ENCODE assay signal across 10 cellular contexts in genomic region chr15:70493787-70494514, GRCh38.
DNase-seq lines count a peak whose midpoint lies in the region; TF ChIP-seq lines count a peak whose summit lies in the region.
"Had no signal": no experiment of that assay in that cellular context is flagged by ENCODE, and none has a peak within 500 bp of the region (broad histone marks: within the 10 kb centered on the region; RNA-seq: fewer than 3 reads in every experiment).

No MANE protein-coding gene starts in this region.

- no peaks in the 10 kb centered on the region for H3K9me3 ChIP-seq in OCI-LY7 (ENCODE audit: low read length)
- no peaks in the 10 kb centered on the region for H3K9me3 ChIP-seq in endodermal cell (ENCODE audit: control insufficient read depth, low read length)
- no peaks in the 10 kb centered on the region for H3K9me3 ChIP-seq in skeletal muscle satellite cell (replicated peaks; ENCODE audit: low read length)

- H3K27ac ChIP-seq in OCI-LY7 (ENCODE audit: low read depth, low read length, poor library complexity, severe bottlenecking) (peak overlapping the region; percentile 4), endodermal cell (ENCODE audit: low read depth, low read length) (no peak overlapping the region)

- no peak for TF ChIP-seq CTCF in OCI-LY7 (conservative IDR thresholded peaks at IDR 0.05; ENCODE audit: low read length)
- TF ChIP-seq CTCF in endodermal cell (conservative IDR thresholded peaks at IDR 0.05): no peak

- no peaks in the 10 kb centered on the region for H4K20me1 ChIP-seq in OCI-LY7 (ENCODE audit: insufficient read depth, low read length)

- H3K27me3 ChIP-seq in endodermal cell (ENCODE audit: control insufficient read depth, insufficient read depth, low read length, poor library complexity, severe bottlenecking) (peaks cover 12% of the 10 kb centered on the region), skeletal muscle satellite cell (ENCODE audit: control insufficient read depth, insufficient read depth, low read length) (peaks cover 7% of the 10 kb centered on the region)

- CTCF ChIA-PET in activated CD4-positive, alpha-beta T cell treated with anti-CD3 and anti-CD28 coated beads, Interleukin-2, amount 10 ng/mL, durations not matched to agents 7 days and 5 days (lab: Charles Lee): interaction anchor here (0.6 to 16.6 kb wide), 4 partner anchors 10 to 407 kb away, joined by 3 to 219 read pairs (median 7); no protein-coding TSS in a partner anchor
- CTCF ChIA-PET in OCI-LY7 (lab: Charles Lee; ENCODE audit: unreplicated experiment): no interaction called here

- WGBS in endodermal cell (ENCODE audit: insufficient coverage in 1 of 2, insufficient read length in 1 of 2), 2 experiments: 89 to 94% methylated on average over 11 to 13 of the region's 13 CpGs

- intact Hi-C loops in OCI-LY7 (cut with micrococcal nuclease; ENCODE audit: unreplicated experiment): no loop called here

- H3K4me3 Mint-ChIP-seq in activated CD4-positive, alpha-beta T cell treated with anti-CD3 and anti-CD28 coated beads, Interleukin-2, amount 10 ng/mL, durations not matched to agents 7 days and 5 days: no peak overlapping the region
- H3K4me3 Mint-ChIP-seq in endodermal cell: peak overlapping the region; percentile 5
- H3K4me3 Mint-ChIP-seq: neural crest cell had no signal

- DNase-seq in activated CD4-positive, alpha-beta T cell treated with anti-CD3 and anti-CD28 coated beads, Interleukin-2, amount 10 ng/mL, durations not matched to agents 7 days and 5 days: no peak
- no peak for DNase-seq in activated CD4-positive, alpha-beta T cell treated with anti-CD3 and anti-CD28 coated beads for 1 hour
- no peak for DNase-seq in OCI-LY7 (ENCODE audit: low spot score)
- DNase-seq in endodermal cell: no peak
- DNase-seq in DMS 273 (lab: John Stamatoyannopoulos, UW; ENCODE audit: unreplicated experiment): no peak
- no peak for DNase-seq in NCI-H2196 (lab: John Stamatoyannopoulos, UW; ENCODE audit: unreplicated experiment)
- no peak for DNase-seq in AG08396 (ENCODE audit: low spot score)

- H3K27ac Mint-ChIP-seq in activated CD4-positive, alpha-beta T cell treated with anti-CD3 and anti-CD28 coated beads, Interleukin-2, amount 10 ng/mL, durations not matched to agents 7 days and 5 days: peak overlapping the region; percentile 10
- peak overlapping the region; percentile 53 for H3K27ac Mint-ChIP-seq in endodermal cell

- no peaks in the 10 kb centered on the region for H3K9me3 Mint-ChIP-seq in activated CD4-positive, alpha-beta T cell treated with anti-CD3 and anti-CD28 coated beads, Interleukin-2, amount 10 ng/mL, durations not matched to agents 7 days and 5 days
- no peaks in the 10 kb centered on the region for H3K9me3 Mint-ChIP-seq in endodermal cell
- H3K9me3 Mint-ChIP-seq: neural crest cell had no signal

- H3K27me3 Mint-ChIP-seq in activated CD4-positive, alpha-beta T cell treated with anti-CD3 and anti-CD28 coated beads, Interleukin-2, amount 10 ng/mL, durations not matched to agents 7 days and 5 days: peaks cover 47% of the 10 kb centered on the region
- peaks cover 13% of the 10 kb centered on the region for H3K27me3 Mint-ChIP-seq in endodermal cell (ENCODE audit: insufficient read depth)
- H3K27me3 Mint-ChIP-seq: activated naive CD8-positive, alpha-beta T cell had no signal

- POLR2A ChIA-PET in activated CD4-positive, alpha-beta T cell treated with anti-CD3 and anti-CD28 coated beads, Interleukin-2, amount 10 ng/mL, durations not matched to agents 7 days and 5 days (lab: Charles Lee): no interaction called here
- POLR2A ChIA-PET in OCI-LY7 (lab: Charles Lee): interaction anchor here (1.0 to 3.8 kb wide), 2 partner anchors 11 to 73 kb away, joined by 3 to 36 read pairs; no protein-coding TSS in a partner anchor

- H3K36me3 ChIP-seq in OCI-LY7 (ENCODE audit: insufficient read depth, low read length) (no peaks in the 10 kb centered on the region), endodermal cell (ENCODE audit: control insufficient read depth, insufficient read depth, low read length) (no peaks in the 10 kb centered on the region), skeletal muscle satellite cell (ENCODE audit: insufficient read depth, low read length) (no peaks in the 10 kb centered on the region)

- peak overlapping the region; percentile 57; the same call in 1 of the 2 replicates for H2AFZ ChIP-seq in OCI-LY7 (ENCODE audit: low read length)

- H3K4me1 ChIP-seq in OCI-LY7 (ENCODE audit: insufficient read depth, low read length, poor library complexity, severe bottlenecking) (peaks cover 59% of the 10 kb centered on the region), endodermal cell (ENCODE audit: control insufficient read depth, insufficient read depth, low read length) (peaks cover 20% of the 10 kb centered on the region), skeletal muscle satellite cell (ENCODE audit: control insufficient read depth, insufficient read depth, low read length) (peaks cover 55% of the 10 kb centered on the region)

- no peaks in the 10 kb centered on the region for H3K79me2 ChIP-seq in OCI-LY7 (ENCODE audit: insufficient read depth, low read depth, low read length)

- peaks cover 78% of the 10 kb centered on the region for H3K4me1 Mint-ChIP-seq in activated CD4-positive, alpha-beta T cell treated with anti-CD3 and anti-CD28 coated beads, Interleukin-2, amount 10 ng/mL, durations not matched to agents 7 days and 5 days
- H3K4me1 Mint-ChIP-seq in endodermal cell: peaks cover 34% of the 10 kb centered on the region

- no peaks in the 10 kb centered on the region for H3K9me2 ChIP-seq in OCI-LY7 (ENCODE audit: insufficient read depth, low read length)

- BruUV-seq in OCI-LY7 (replicated peaks; lab: Mats Ljungman, UMichigan): no TSS peak

- peaks cover 5% of the 10 kb centered on the region for H3K36me3 Mint-ChIP-seq in activated CD4-positive, alpha-beta T cell treated with anti-CD3 and anti-CD28 coated beads, Interleukin-2, amount 10 ng/mL, durations not matched to agents 7 days and 5 days (ENCODE audit: low read depth)
- no peaks in the 10 kb centered on the region for H3K36me3 Mint-ChIP-seq in endodermal cell (ENCODE audit: low read depth)

- H3K4me3 ChIP-seq in OCI-LY7 (ENCODE audit: low read depth, low read length, poor library complexity, severe bottlenecking): no peak overlapping the region
- H3K4me3 ChIP-seq in endodermal cell (ENCODE audit: low read length): peak overlapping the region; percentile 13
- no peak overlapping the region for H3K4me3 ChIP-seq in skeletal muscle satellite cell (ENCODE audit: low read length)

- H3K9ac ChIP-seq in endodermal cell (ENCODE audit: extremely low read depth, low read length, poor library complexity, severe bottlenecking) (no peak overlapping the region), skeletal muscle satellite cell (ENCODE audit: low read depth, low read length) (no peak overlapping the region)

- H3K4me2 ChIP-seq in OCI-LY7 (ENCODE audit: low read length) (peak overlapping the region; percentile 81), skeletal muscle satellite cell (ENCODE audit: low read length) (peak overlapping the region; percentile 63)
